ENCODE assay signal across 19 cellular contexts in genomic region chr21:25994758-25995163, GRCh38.
DNase-seq lines count a peak whose midpoint lies in the region; ATAC-seq and TF ChIP-seq lines count a peak whose summit lies in the region.
"Had no signal": no experiment of that assay in that cellular context is flagged by ENCODE, and none has a peak within 500 bp of the region (broad histone marks: within the 10 kb centered on the region; RNA-seq: fewer than 3 reads in every experiment).

No MANE protein-coding gene starts in this region.

- H3K9me3 ChIP-seq in neural cell (ENCODE audit: low read length) = no peaks in the 10 kb centered on the region
- H3K9me3 ChIP-seq: HAP-1 had no signal

- H3F3A ChIP-seq in neural cell (ENCODE audit: insufficient read depth, low read length, poor library complexity, severe bottlenecking) = no peaks in the 10 kb centered on the region

- no peaks in the 10 kb centered on the region for H3K9me2 ChIP-seq in neural cell (ENCODE audit: insufficient read depth, low read length)

- H3K9ac ChIP-seq in neural cell (ENCODE audit: low read length) = no peak overlapping the region

- peak; percentile 22 for TF ChIP-seq EP300 in neural cell (conservative IDR thresholded peaks at IDR 0.05; ENCODE audit: poor library complexity, severe bottlenecking)

- no peaks in the 10 kb centered on the region for H3K36me3 ChIP-seq in neural cell (ENCODE audit: insufficient read depth, low read length)

- H3K27ac ChIP-seq in dorsolateral prefrontal cortex (peak overlapping the region; percentile 61 to 98 (median 95)), neural cell (ENCODE audit: low read length) (no peak overlapping the region)
- H3K27ac ChIP-seq: 22Rv1 had no signal

- H2AFZ ChIP-seq in neural cell (ENCODE audit: low read depth, low read length) = no peak overlapping the region

- no peak for ATAC-seq in GM21786 (IDR thresholded peaks at IDR 0.05; ENCODE audit: unreplicated experiment)

- no peak for TF ChIP-seq CTCF in dorsolateral prefrontal cortex (IDR thresholded peaks at IDR 0.05 in 54 of 56, conservative IDR thresholded peaks at IDR 0.05 in 2 of 56; ENCODE audit: low read depth in 1 of 56, partially characterized antibody in 56 of 56)
- no peak for TF ChIP-seq CTCF in neural cell (IDR thresholded peaks at IDR 0.05; ENCODE audit: poor library complexity, severe bottlenecking)

- peak; percentile 17 for DNase-seq in DMS79 treated with DMSO at 0.1 percent for 48 hours (lab: John Stamatoyannopoulos, UW)
- no peak for DNase-seq in DMS79 (lab: John Stamatoyannopoulos, UW)
- peak; percentile 69 for DNase-seq in NCI-H2227 (lab: John Stamatoyannopoulos, UW; ENCODE audit: unreplicated experiment)
- DNase-seq in dorsolateral prefrontal cortex = no peak
- no peak for DNase-seq in MV-4-11 (lab: John Stamatoyannopoulos, UW)
- DNase-seq in T-helper 2 cell = no peak
- DNase-seq: AML-193, DND-41, Karpas-422, NCI-H1092 treated with DMSO at 0.1 percent for 48 hours, NCI-H146, NCI-H2029 treated with DMSO at 0.1 percent for 48 hours, NCI-H510A, NCI-H748 treated with DMSO at 0.1 percent for 48 hours, SHP77 had no signal

- TF ChIP-seq RAD21 in neural cell (conservative IDR thresholded peaks at IDR 0.05) = no peak

- peak overlapping the region in 18 of 59 donors; percentile 0 to 29 (median 10) for H3K4me3 ChIP-seq in dorsolateral prefrontal cortex
- H3K4me3 ChIP-seq in neural cell (ENCODE audit: low read length) = no peak overlapping the region
- H3K4me3 ChIP-seq: HAP-1 had no signal

- H3K4me2 ChIP-seq in neural cell (ENCODE audit: low read length) = no peak overlapping the region

- H3K27me3 ChIP-seq in dorsolateral prefrontal cortex (no peaks in the 10 kb centered on the region), neural cell (ENCODE audit: insufficient read depth, low read depth, low read length) (no peaks in the 10 kb centered on the region)

- intact Hi-C loops in dorsolateral prefrontal cortex (cut with DNase I) = loop anchor here (5.0 to 10.0 kb wide), 3 partner anchors 67 to 178 kb away; partner anchors contain the start of gene APP (in 1 of the 2)

- no peaks in the 10 kb centered on the region for H3K79me2 ChIP-seq in neural cell (replicated peaks; ENCODE audit: insufficient read depth, low read length)

- H4K20me1 ChIP-seq in neural cell (ENCODE audit: insufficient read depth) = no peaks in the 10 kb centered on the region

TF ChIP-seq in neural cell, 6 proteins besides CTCF, POLR2A, EP300 and RAD21:
- TF ChIP-seq REST (IDR thresholded peaks at IDR 0.05; ENCODE audit: borderline replicate concordance) (no peak), TAF1 (IDR thresholded peaks at IDR 0.05; ENCODE audit: low read depth) (no peak), EZH2 (IDR thresholded peaks at IDR 0.05; ENCODE audit: borderline replicate concordance, insufficient read depth, low read length, poor library complexity, severe bottlenecking) (no peak), POLR2AphosphoS5 (IDR thresholded peaks at IDR 0.05) (peak; percentile 68), SMC3 (conservative IDR thresholded peaks at IDR 0.05; ENCODE audit: poor library complexity) (no peak), MXI1 (conservative IDR thresholded peaks at IDR 0.05; ENCODE audit: poor library complexity, severe bottlenecking) (no peak)
TF ChIP-seq in neural cell: peak in this region for 1.

Comparison
In these comparisons a context has a peak if more than half of its experiments do, and no peak if none do; other contexts are left out.
1. DNase-seq: peak in DMS79 treated with DMSO at 0.1 percent for 48 hours (single experiment) and NCI-H2227 (single experiment); none in DMS79 (single experiment), dorsolateral prefrontal cortex (0 of 10), MV-4-11 (single experiment) and T-helper 2 cell (0 of 5).